In genomic region chr1:81811757-81812371, GRCh38 we compare ENCODE assay signal across 14 cellular contexts. TPM values are rescaled to one million over a fixed set of nuclear protein-coding genes. Genes with fewer than 3 reads are reported as not detected.
DNase-seq lines count a peak whose midpoint lies in the region; ATAC-seq, FAIRE-seq and TF ChIP-seq lines count a peak whose summit lies in the region.
"Had no signal": no experiment of that assay in that cellular context is flagged by ENCODE, and none has a peak within 500 bp of the region (broad histone marks: within the 10 kb centered on the region; RNA-seq: fewer than 3 reads in every experiment).

No MANE protein-coding gene starts in this region.

- H3K4me1 Mint-ChIP-seq in neural crest cell, result peaks cover 57% of the 10 kb centered on the region

- TF ChIP-seq POLR2A in gastrocnemius medialis (IDR thresholded peaks at IDR 0.05), result no peak

- H3K27me3 Mint-ChIP-seq in neural crest cell (ENCODE audit: low read depth), result no peaks in the 10 kb centered on the region

- no peak for ATAC-seq in GM18870 (IDR thresholded peaks at IDR 0.05; ENCODE audit: unreplicated experiment)
- ATAC-seq in gastrocnemius medialis, result no peak

- peaks cover 11 to 12% of the 10 kb centered on the region in 2 donors for H3K4me1 ChIP-seq in gastrocnemius medialis

- peak; percentile 58 for TF ChIP-seq CTCF in neural crest cell (conservative IDR thresholded peaks at IDR 0.05)
- TF ChIP-seq CTCF in gastrocnemius medialis (IDR thresholded peaks at IDR 0.05 in 4 of 5, conservative IDR thresholded peaks at IDR 0.05 in 1 of 5), result no peak

- no peaks in the 10 kb centered on the region for H3K9me3 ChIP-seq in gastrocnemius medialis
- H3K9me3 ChIP-seq: lower lobe of right lung, tibial nerve had no signal

- FAIRE-seq in colon (lab: Jason Lieb, UNC), result peak; percentile 47

- intact Hi-C loops in gastrocnemius medialis (cut with DNase I; ENCODE audit: low total_unique reads), result loop anchor here (10.0 kb wide), 1 partner anchor 113 kb away; no protein-coding TSS in a partner anchor

- no peak overlapping the region for H3K4me3 ChIP-seq in gastrocnemius medialis
- H3K4me3 ChIP-seq: lower lobe of right lung, tibial nerve had no signal

- in situ Hi-C loops in gastrocnemius medialis (cut with MboI; ENCODE audit: low sequenced_read_pairs in 4 of 4), result no loop called here

- no peak overlapping the region for H3K27ac ChIP-seq in gastrocnemius medialis
- H3K27ac ChIP-seq: lower lobe of right lung, tibial nerve had no signal

- H3K9me3 Mint-ChIP-seq in neural crest cell, result no peaks in the 10 kb centered on the region
- H3K9me3 Mint-ChIP-seq: T-helper 2 cell treated with Interferon-gamma antibody and Interleukin-4, amounts not matched to agents 5 μg/mL and 100 μg/mL, for 36 hours had no signal

- no peaks in the 10 kb centered on the region for H3K36me3 ChIP-seq in gastrocnemius medialis
- H3K36me3 ChIP-seq: lower lobe of right lung, tibial nerve had no signal

- no peaks in the 10 kb centered on the region for H3K36me3 Mint-ChIP-seq in neural crest cell (ENCODE audit: low read depth)

- H3K27me3 ChIP-seq in gastrocnemius medialis, result peaks cover 0 to 8% (median 0%) of the 10 kb centered on the region in 3 donors
- H3K27me3 ChIP-seq: tibial nerve had no signal

- DNase-seq in DMS53 treated with DMSO at 0.1 percent for 48 hours (lab: John Stamatoyannopoulos, UW; ENCODE audit: unreplicated experiment) (peak; percentile 28), NAMALWA (ENCODE audit: low spot score) (peak; percentile 15), neural crest cell (ENCODE audit: low read depth, low spot score) (no peak), gastrocnemius medialis (no peak), UCSD-AML1 (lab: John Stamatoyannopoulos, UW; ENCODE audit: unreplicated experiment) (no peak)
- DNase-seq in stimulated activated CD4-positive, alpha-beta T cell treated with anti-CD3 and anti-CD28 coated beads, Interleukin-1b, Interleukin-23, amount 100 ng/mL, for 48 hours, result no peak
- DNase-seq: KBM-7, lower lobe of right lung, retina had no signal

- peak overlapping the region; percentile 24 for H3K4me3 Mint-ChIP-seq in neural crest cell
- H3K4me3 Mint-ChIP-seq: T-helper 2 cell treated with Interferon-gamma antibody and Interleukin-4, amounts not matched to agents 5 μg/mL and 100 μg/mL, for 36 hours had no signal

- H3K27ac Mint-ChIP-seq in neural crest cell (ENCODE audit: unreplicated experiment), result no peak overlapping the region
- H3K27ac Mint-ChIP-seq: T-helper 2 cell treated with Interferon-gamma antibody and Interleukin-4, amounts not matched to agents 5 μg/mL and 100 μg/mL, for 36 hours had no signal

RNA-seq across cellular contexts. Expression of gene ADGRL2, which starts 11.1 kb away (rescaled TPM):
- total RNA-seq in neural crest cell (168 and 170 TPM in 2 replicates), gastrocnemius medialis (1 to 10 TPM; 4.5 to 9.7 (median 6.8) TPM)
- total RNA-seq: G401 had no signal

Comparison
In these comparisons a context has a peak if more than half of its experiments do, and no peak if none do; other contexts are left out.
1. DNase-seq: peak in DMS53 treated with DMSO at 0.1 percent for 48 hours (single experiment) and NAMALWA (single experiment); none in neural crest cell (single experiment), gastrocnemius medialis (0 of 2), UCSD-AML1 (single experiment) and stimulated activated CD4-positive, alpha-beta T cell treated with anti-CD3 and anti-CD28 coated beads, Interleukin-1b, Interleukin-23, amount 100 ng/mL, for 48 hours (single experiment).
2. RNA of gene ADGRL2, which starts 11.1 kb away (total RNA-seq): 168 to 170 TPM in neural crest cell; 4.5 to 9.7 TPM in gastrocnemius medialis; every median in the first group is over 10 times any median in the second.